ENCODE assay signal across 8 cellular contexts in the genomic region with DNA sequence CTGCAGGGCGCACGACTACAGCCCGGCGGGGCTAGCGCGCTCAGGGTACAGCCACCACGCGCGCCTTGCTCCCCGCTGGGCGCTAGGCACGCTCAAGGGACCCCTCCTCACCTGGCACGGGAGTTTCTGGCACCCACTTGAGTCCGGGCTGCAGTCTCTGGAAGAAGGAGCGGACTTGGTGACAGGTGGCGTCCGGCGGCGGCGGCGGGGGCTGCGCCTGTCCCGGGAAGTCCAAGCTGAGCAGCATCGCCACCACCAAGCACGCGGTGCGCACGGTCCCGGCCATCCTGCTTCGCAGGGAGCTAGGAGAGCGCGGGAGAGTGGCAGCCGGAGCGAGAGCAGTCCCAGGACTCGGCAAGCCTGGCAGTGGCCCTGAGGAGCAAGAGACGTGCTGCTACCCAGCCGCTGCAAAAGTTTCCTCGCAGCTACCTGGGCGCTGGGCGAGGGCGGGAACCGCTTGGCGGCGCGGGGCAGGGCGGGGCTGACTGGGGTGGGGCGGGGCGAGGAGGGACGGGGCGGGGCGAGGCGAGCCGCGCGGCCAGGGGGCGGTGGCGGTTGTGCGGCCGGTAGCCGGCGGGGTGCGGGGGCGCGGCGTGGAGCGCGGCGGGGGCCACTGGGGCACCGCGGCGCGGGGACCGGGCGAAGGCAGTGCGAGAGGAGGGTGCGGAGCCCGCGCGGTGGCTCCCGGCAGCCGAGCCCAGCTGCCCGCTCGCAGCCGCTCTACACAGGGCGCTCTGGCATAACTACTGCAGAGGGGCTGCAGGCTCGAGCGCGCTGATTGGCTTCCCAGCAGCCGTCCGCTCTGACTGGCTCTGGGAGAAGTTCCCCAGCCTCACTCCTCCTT. TPM values are rescaled to one million over a fixed set of nuclear protein-coding genes. Genes with fewer than 3 reads are reported as not detected.
DNase-seq lines count a peak whose midpoint lies in the region; ATAC-seq and TF ChIP-seq lines count a peak whose summit lies in the region.

A gene (minus strand): TSS at position 431 of the 844 bp plus-strand sequence.

- CTCF ChIA-PET in activated CD8-positive, alpha-beta memory T cell treated with anti-CD3 and anti-CD28 coated beads, Interleukin-2, amount 10 ng/mL, durations not matched to agents 7 days and 5 days (lab: Charles Lee), result interaction anchor here (1.0 kb wide), 1 partner anchor 160 kb away, joined by 3 read pairs; no protein-coding TSS in a partner anchor

- H3K4me1 Mint-ChIP-seq in activated CD8-positive, alpha-beta memory T cell treated with anti-CD3 and anti-CD28 coated beads, Interleukin-2, amount 10 ng/mL, durations not matched to agents 7 days and 5 days, result peaks cover 2% of the 10 kb centered on the region
- peaks cover 0 to 4% (median 0%) of the 10 kb centered on the region in 3 donors for H3K4me1 Mint-ChIP-seq in naive B cell

- no peak within 1 kb of the TSS for H3K27ac Mint-ChIP-seq in activated CD8-positive, alpha-beta memory T cell treated with anti-CD3 and anti-CD28 coated beads, Interleukin-2, amount 10 ng/mL, durations not matched to agents 7 days and 5 days
- H3K27ac Mint-ChIP-seq in naive B cell, result peak within 1 kb of the TSS in 1 of 6 donors; percentile 24

- H3K4me3 ChIP-seq in epithelial cell of proximal tubule (ENCODE audit: low read depth, low read length), result peak within 1 kb of the TSS; percentile 42

- no peak for TF ChIP-seq CTCF in epithelial cell of proximal tubule (conservative IDR thresholded peaks at IDR 0.05; ENCODE audit: low read depth, low read length)

- peaks cover 48% of the 10 kb centered on the region for H3K27me3 Mint-ChIP-seq in activated CD8-positive, alpha-beta memory T cell treated with anti-CD3 and anti-CD28 coated beads, Interleukin-2, amount 10 ng/mL, durations not matched to agents 7 days and 5 days
- H3K27me3 Mint-ChIP-seq in naive B cell, result peaks cover 25 to 49% (median 44%) of the 10 kb centered on the region in 3 donors

- H3K4me3 Mint-ChIP-seq in activated CD8-positive, alpha-beta memory T cell treated with anti-CD3 and anti-CD28 coated beads, Interleukin-2, amount 10 ng/mL, durations not matched to agents 7 days and 5 days, result peak within 1 kb of the TSS; percentile 40
- H3K4me3 Mint-ChIP-seq in naive B cell, result peak within 1 kb of the TSS; percentile 42 to 82 (median 72)

- H3K36me3 Mint-ChIP-seq in activated CD8-positive, alpha-beta memory T cell treated with anti-CD3 and anti-CD28 coated beads, Interleukin-2, amount 10 ng/mL, durations not matched to agents 7 days and 5 days, result no peaks in the 10 kb centered on the region
- H3K36me3 Mint-ChIP-seq in naive B cell, result no peaks in the 10 kb centered on the region

- no peaks in the 10 kb centered on the region for H3K9me3 Mint-ChIP-seq in activated CD8-positive, alpha-beta memory T cell treated with anti-CD3 and anti-CD28 coated beads, Interleukin-2, amount 10 ng/mL, durations not matched to agents 7 days and 5 days (ENCODE audit: low read depth)
- H3K9me3 Mint-ChIP-seq in naive B cell, result peaks cover 0 to 4% (median 0%) of the 10 kb centered on the region in 7 donors

- ATAC-seq in activated CD8-positive, alpha-beta memory T cell treated with anti-CD3 and anti-CD28 coated beads, Interleukin-2, amount 10 ng/mL, durations not matched to agents 7 days and 5 days, result peak; percentile 89
- ATAC-seq in naive B cell (ENCODE audit: low read depth in 2 of 2) (peak; percentile 68 to 71), HG03280 (IDR thresholded peaks at IDR 0.05; ENCODE audit: unreplicated experiment) (no peak)

- peak; percentile 16 for DNase-seq in NCI-H2029 (lab: John Stamatoyannopoulos, UW)
- DNase-seq in NCI-H2029 treated with DMSO at 0.1 percent for 48 hours (lab: John Stamatoyannopoulos, UW), result no peak
- DNase-seq in NCI-H2227 (lab: John Stamatoyannopoulos, UW; ENCODE audit: unreplicated experiment), result peak; percentile 76
- peak; percentile 39 for DNase-seq in activated CD8-positive, alpha-beta memory T cell treated with anti-CD3 and anti-CD28 coated beads, Interleukin-2, amount 10 ng/mL, durations not matched to agents 7 days and 5 days
- no peak for DNase-seq in epithelial cell of proximal tubule (ENCODE audit: low read depth)
- DNase-seq in naive B cell, result peak; percentile 7
- peak; percentile 6 for DNase-seq in superior temporal gyrus (ENCODE audit: extremely low spot score)

RNA-seq across cellular contexts. Expression of the gene that starts here (rescaled TPM):
- not detected for total RNA-seq in activated CD8-positive, alpha-beta memory T cell treated with anti-CD3 and anti-CD28 coated beads, Interleukin-2, amount 10 ng/mL, durations not matched to agents 7 days and 5 days
- total RNA-seq in epithelial cell of proximal tubule, result 0.94 and 3.3 TPM in 2 replicates
- not detected for polyA plus RNA-seq in naive B cell (ENCODE audit: low read depth in 6 of 6)

Comparison
In these comparisons a context has a peak if more than half of its experiments do, and no peak if none do; other contexts are left out.
1. DNase-seq: peak in NCI-H2029 (single experiment), NCI-H2227 (single experiment) and superior temporal gyrus (single experiment); none in NCI-H2029 treated with DMSO at 0.1 percent for 48 hours (single experiment) and epithelial cell of proximal tubule (single experiment).
2. Peak in DNase-seq and ATAC-seq in activated CD8-positive, alpha-beta memory T cell treated with anti-CD3 and anti-CD28 coated beads, Interleukin-2, amount 10 ng/mL, durations not matched to agents 7 days and 5 days; RNA of the gene not detected or under 1 TPM.
3. Peak in DNase-seq and ATAC-seq in naive B cell; RNA of the gene not detected or under 1 TPM.